18 cellular contexts compared by ENCODE assay signal in genomic region chr13:79051472-79051871, GRCh38.
"Had no signal": no experiment of that assay in that cellular context is flagged by ENCODE, and none has a peak within 500 bp of the region (broad histone marks: within the 10 kb centered on the region; RNA-seq: fewer than 3 reads in every experiment).

No MANE protein-coding gene starts in this region.

- ATAC-seq: foreskin keratinocyte, gastroesophageal sphincter, heart left ventricle, left cardiac atrium, left lung, left ventricle myocardium superior, lower lobe of right lung, mucosa of descending colon had no signal

- H3K4me3 ChIP-seq: coronary artery, dorsolateral prefrontal cortex, esophagus muscularis mucosa, gastroesophageal sphincter, heart left ventricle, hepatocyte, left lung, lower lobe of right lung, mucosa of descending colon had no signal

- H3K4me1 ChIP-seq: esophagus muscularis mucosa, foreskin keratinocyte, gastroesophageal sphincter, heart left ventricle, left lung, lower lobe of right lung had no signal

- H3K36me3 ChIP-seq: esophagus muscularis mucosa, gastroesophageal sphincter, heart left ventricle, left lung, lower lobe of right lung had no signal

- H3K27me3 ChIP-seq: esophagus muscularis mucosa, foreskin keratinocyte, gastroesophageal sphincter, heart left ventricle, hepatocyte, left lung had no signal

- H3K27ac ChIP-seq: coronary artery, dorsolateral prefrontal cortex, esophagus muscularis mucosa, foreskin keratinocyte, gastroesophageal sphincter, heart left ventricle, hepatocyte, left lung, lower lobe of right lung had no signal

- H3K9me3 ChIP-seq: esophagus muscularis mucosa, gastroesophageal sphincter, left lung, lower lobe of right lung, mucosa of descending colon had no signal

- DNase-seq: dermis blood vessel endothelial cell; dorsolateral prefrontal cortex; effector CD4-positive, alpha-beta T cell; effector memory CD4-positive, alpha-beta T cell; foreskin keratinocyte; heart left ventricle; hypothalamus; left cardiac atrium; left lung; left ventricle myocardium superior; lower lobe of right lung; mesenchymal stem cell; mucosa of descending colon; naive B cell had no signal
